Comparison of ENCODE assay signal across 1 cellular context in the genomic region with DNA sequence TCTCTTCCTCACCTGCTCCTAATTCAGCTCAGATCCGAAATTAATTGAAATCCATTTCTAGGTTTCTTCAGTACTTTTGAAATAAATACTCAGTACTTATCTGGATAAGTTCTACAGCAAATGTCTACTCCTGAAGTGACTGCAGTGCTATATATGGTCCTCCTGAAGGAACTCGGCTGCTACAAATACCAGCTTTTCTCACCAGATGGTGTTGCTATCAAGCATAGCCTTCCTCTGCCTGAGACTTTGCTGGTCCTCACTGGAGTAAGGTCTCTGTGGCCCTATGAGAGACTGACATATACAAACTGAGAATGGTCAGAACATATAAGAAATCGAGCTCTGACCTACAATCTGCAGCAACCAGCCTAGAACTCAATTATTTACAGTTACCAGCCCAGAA.
TF ChIP-seq lines count a peak whose summit lies in the region.

No MANE protein-coding gene starts in this region.

TF ChIP-seq in WTC11, 78 proteins besides CTCF, POLR2A, EP300 and RAD21 (continued from another document):
- TF ChIP-seq, protein P1, sequence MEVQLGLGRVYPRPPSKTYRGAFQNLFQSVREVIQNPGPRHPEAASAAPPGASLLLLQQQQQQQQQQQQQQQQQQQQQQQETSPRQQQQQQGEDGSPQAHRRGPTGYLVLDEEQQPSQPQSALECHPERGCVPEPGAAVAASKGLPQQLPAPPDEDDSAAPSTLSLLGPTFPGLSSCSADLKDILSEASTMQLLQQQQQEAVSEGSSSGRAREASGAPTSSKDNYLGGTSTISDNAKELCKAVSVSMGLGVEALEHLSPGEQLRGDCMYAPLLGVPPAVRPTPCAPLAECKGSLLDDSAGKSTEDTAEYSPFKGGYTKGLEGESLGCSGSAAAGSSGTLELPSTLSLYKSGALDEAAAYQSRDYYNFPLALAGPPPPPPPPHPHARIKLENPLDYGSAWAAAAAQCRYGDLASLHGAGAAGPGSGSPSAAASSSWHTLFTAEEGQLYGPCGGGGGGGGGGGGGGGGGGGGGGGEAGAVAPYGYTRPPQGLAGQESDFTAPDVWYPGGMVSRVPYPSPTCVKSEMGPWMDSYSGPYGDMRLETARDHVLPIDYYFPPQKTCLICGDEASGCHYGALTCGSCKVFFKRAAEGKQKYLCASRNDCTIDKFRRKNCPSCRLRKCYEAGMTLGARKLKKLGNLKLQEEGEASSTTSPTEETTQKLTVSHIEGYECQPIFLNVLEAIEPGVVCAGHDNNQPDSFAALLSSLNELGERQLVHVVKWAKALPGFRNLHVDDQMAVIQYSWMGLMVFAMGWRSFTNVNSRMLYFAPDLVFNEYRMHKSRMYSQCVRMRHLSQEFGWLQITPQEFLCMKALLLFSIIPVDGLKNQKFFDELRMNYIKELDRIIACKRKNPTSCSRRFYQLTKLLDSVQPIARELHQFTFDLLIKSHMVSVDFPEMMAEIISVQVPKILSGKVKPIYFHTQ (CRISPR knock-in tag; IDR thresholded peaks at IDR 0.05): no peak
- TF ChIP-seq, protein P2, sequence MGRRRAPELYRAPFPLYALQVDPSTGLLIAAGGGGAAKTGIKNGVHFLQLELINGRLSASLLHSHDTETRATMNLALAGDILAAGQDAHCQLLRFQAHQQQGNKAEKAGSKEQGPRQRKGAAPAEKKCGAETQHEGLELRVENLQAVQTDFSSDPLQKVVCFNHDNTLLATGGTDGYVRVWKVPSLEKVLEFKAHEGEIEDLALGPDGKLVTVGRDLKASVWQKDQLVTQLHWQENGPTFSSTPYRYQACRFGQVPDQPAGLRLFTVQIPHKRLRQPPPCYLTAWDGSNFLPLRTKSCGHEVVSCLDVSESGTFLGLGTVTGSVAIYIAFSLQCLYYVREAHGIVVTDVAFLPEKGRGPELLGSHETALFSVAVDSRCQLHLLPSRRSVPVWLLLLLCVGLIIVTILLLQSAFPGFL (CRISPR knock-in tag; IDR thresholded peaks at IDR 0.05; ENCODE audit: borderline replicate concordance): no peak
